17 cellular contexts compared by ENCODE assay signal in the genomic region with DNA sequence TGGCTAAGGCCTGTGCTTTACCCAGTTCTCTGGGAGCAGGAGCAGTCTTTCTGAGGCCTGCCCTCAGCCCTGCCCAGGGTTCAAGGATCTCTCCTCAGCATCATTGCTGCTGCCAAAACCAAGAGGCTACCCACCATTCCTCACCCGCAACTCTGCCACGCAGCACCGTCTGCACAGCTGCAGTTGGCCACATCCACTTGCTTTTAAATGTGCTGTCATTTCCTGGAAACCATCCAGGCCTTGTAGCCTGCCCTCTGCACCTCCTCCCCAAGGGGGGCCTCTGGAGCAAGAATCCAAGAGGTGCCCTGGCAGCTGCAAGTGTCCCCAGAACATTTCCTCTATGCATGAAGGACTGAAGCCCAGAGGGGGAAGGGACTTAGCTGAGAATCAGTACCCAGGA. TPM values are rescaled to one million over a fixed set of nuclear protein-coding genes. Genes with fewer than 3 reads are reported as not detected.
DNase-seq lines count a peak whose midpoint lies in the region; ATAC-seq, FAIRE-seq and TF ChIP-seq lines count a peak whose summit lies in the region.
"Had no signal": no experiment of that assay in that cellular context is flagged by ENCODE, and none has a peak within 500 bp of the region (broad histone marks: within the 10 kb centered on the region; RNA-seq: fewer than 3 reads in every experiment).

No MANE protein-coding gene starts in this region.

- no peak for DNase-seq in activated T-cell treated with anti-CD3 and anti-CD28 coated beads, Interleukin-2, amount 50 U/mL, for 72 hours
- DNase-seq in activated T-cell treated with anti-CD3 and anti-CD28 coated beads, Interleukin-2, amount 50 U/mL, for 24 hours: no peak
- DNase-seq in HK-2 (ENCODE audit: unreplicated experiment) (peak; percentile 21), sciatic nerve (ENCODE audit: low spot score) (peak; percentile 41), D721Med (ENCODE audit: insufficient read length, low spot score) (no peak), midbrain (lab: John Stamatoyannopoulos, UW) (no peak), MM.1S (no peak)
- DNase-seq in activated CD8-positive, alpha-beta T cell treated with anti-CD3 and anti-CD28 coated beads, Interleukin-2, amount 10 ng/mL, durations not matched to agents 7 days and 5 days: peak; percentile 53
- DNase-seq: activated CD4-positive, alpha-beta T cell treated with anti-CD3 and anti-CD28 coated beads, Interleukin-2, amount 50 U/mL, for 1 hour; AML-193; KBM-7; NCI-H1436; NCI-H510A treated with DMSO at 0.1 percent for 48 hours had no signal

- intact Hi-C loops in sciatic nerve (cut with DNase I): no loop called here

- no peak overlapping the region for H3K27ac Mint-ChIP-seq in activated T-cell treated with anti-CD3 and anti-CD28 coated beads, Interleukin-2, amount 50 U/mL, for 72 hours
- H3K27ac Mint-ChIP-seq in activated T-cell treated with anti-CD3 and anti-CD28 coated beads, Interleukin-2, amount 50 U/mL, for 24 hours: no peak overlapping the region
- peak overlapping the region; percentile 61 for H3K27ac Mint-ChIP-seq in activated CD8-positive, alpha-beta T cell treated with anti-CD3 and anti-CD28 coated beads, Interleukin-2, amount 10 ng/mL, durations not matched to agents 7 days and 5 days
- H3K27ac Mint-ChIP-seq: progenitor cell of endocrine pancreas had no signal

- no peaks in the 10 kb centered on the region for H3K36me3 ChIP-seq in MM.1S (replicated peaks; ENCODE audit: insufficient read depth, low read length)
- H3K36me3 ChIP-seq: heart left ventricle had no signal

- no peak overlapping the region for H3K4me2 ChIP-seq in MM.1S (ENCODE audit: low read depth, low read length)

- H2AFZ ChIP-seq in MM.1S (ENCODE audit: low read length): no peak overlapping the region

- peak; percentile 20 to 31 for ATAC-seq in activated T-cell treated with anti-CD3 and anti-CD28 coated beads, Interleukin-2, amount 50 U/mL, for 72 hours (replicated peaks in 1 of 2)
- peak; percentile 65 for ATAC-seq in activated CD8-positive, alpha-beta T cell treated with anti-CD3 and anti-CD28 coated beads, Interleukin-2, amount 10 ng/mL, durations not matched to agents 7 days and 5 days
- no peak for ATAC-seq in sciatic nerve
- ATAC-seq: heart left ventricle had no signal

- peaks cover 4% of the 10 kb centered on the region; the same call in 1 of the 2 replicates for H3K27me3 ChIP-seq in MM.1S (replicated peaks; ENCODE audit: insufficient read depth, low read length)

- no peaks in the 10 kb centered on the region for H3K4me1 ChIP-seq in MM.1S (ENCODE audit: low read length)

- H3K36me3 Mint-ChIP-seq in activated T-cell treated with anti-CD3 and anti-CD28 coated beads, Interleukin-2, amount 50 U/mL, for 72 hours (ENCODE audit: insufficient read depth in 2 of 2): no peaks in the 10 kb centered on the region
- no peaks in the 10 kb centered on the region for H3K36me3 Mint-ChIP-seq in activated T-cell treated with anti-CD3 and anti-CD28 coated beads, Interleukin-2, amount 50 U/mL, for 24 hours (ENCODE audit: low read depth)
- H3K36me3 Mint-ChIP-seq in activated CD8-positive, alpha-beta T cell treated with anti-CD3 and anti-CD28 coated beads, Interleukin-2, amount 10 ng/mL, durations not matched to agents 7 days and 5 days (ENCODE audit: low read depth): no peaks in the 10 kb centered on the region

- no peaks in the 10 kb centered on the region for H3K79me2 ChIP-seq in MM.1S (ENCODE audit: low read length)

- TF ChIP-seq CTCF in D721Med (IDR thresholded peaks at IDR 0.05; ENCODE audit: insufficient read depth, missing control alignments) (no peak), MM.1S (IDR thresholded peaks at IDR 0.05; ENCODE audit: low read length) (no peak)

- POLR2A ChIA-PET in activated CD8-positive, alpha-beta T cell treated with anti-CD3 and anti-CD28 coated beads, Interleukin-2, amount 10 ng/mL, durations not matched to agents 7 days and 5 days (lab: Charles Lee): no interaction called here

- H3F3A ChIP-seq in MM.1S (ENCODE audit: insufficient read depth, low read length): no peaks in the 10 kb centered on the region

- no peaks in the 10 kb centered on the region for H3K9me3 Mint-ChIP-seq in activated T-cell treated with anti-CD3 and anti-CD28 coated beads, Interleukin-2, amount 50 U/mL, for 72 hours
- H3K9me3 Mint-ChIP-seq in activated T-cell treated with anti-CD3 and anti-CD28 coated beads, Interleukin-2, amount 50 U/mL, for 24 hours: no peaks in the 10 kb centered on the region
- H3K9me3 Mint-ChIP-seq in activated CD8-positive, alpha-beta T cell treated with anti-CD3 and anti-CD28 coated beads, Interleukin-2, amount 10 ng/mL, durations not matched to agents 7 days and 5 days (ENCODE audit: insufficient read depth): no peaks in the 10 kb centered on the region

- no peak overlapping the region for H3K27ac ChIP-seq in MM.1S (ENCODE audit: low read length)
- H3K27ac ChIP-seq: heart left ventricle had no signal

- FAIRE-seq in D721Med (lab: Jason Lieb, UNC): no peak

- H3K4me3 ChIP-seq in MM.1S (ENCODE audit: low read length): no peak overlapping the region
- H3K4me3 ChIP-seq: heart left ventricle had no signal

- no peaks in the 10 kb centered on the region for H3K4me1 Mint-ChIP-seq in activated T-cell treated with anti-CD3 and anti-CD28 coated beads, Interleukin-2, amount 50 U/mL, for 72 hours (ENCODE audit: low read depth)
- H3K4me1 Mint-ChIP-seq in activated T-cell treated with anti-CD3 and anti-CD28 coated beads, Interleukin-2, amount 50 U/mL, for 24 hours (ENCODE audit: low read depth): no peaks in the 10 kb centered on the region
- H3K4me1 Mint-ChIP-seq in activated CD8-positive, alpha-beta T cell treated with anti-CD3 and anti-CD28 coated beads, Interleukin-2, amount 10 ng/mL, durations not matched to agents 7 days and 5 days (ENCODE audit: low read depth): peaks cover 35% of the 10 kb centered on the region

- no peak overlapping the region for H3K4me3 Mint-ChIP-seq in activated T-cell treated with anti-CD3 and anti-CD28 coated beads, Interleukin-2, amount 50 U/mL, for 72 hours
- no peak overlapping the region for H3K4me3 Mint-ChIP-seq in activated T-cell treated with anti-CD3 and anti-CD28 coated beads, Interleukin-2, amount 50 U/mL, for 24 hours
- no peak overlapping the region for H3K4me3 Mint-ChIP-seq in activated CD8-positive, alpha-beta T cell treated with anti-CD3 and anti-CD28 coated beads, Interleukin-2, amount 10 ng/mL, durations not matched to agents 7 days and 5 days

- no peaks in the 10 kb centered on the region for H3K27me3 Mint-ChIP-seq in activated T-cell treated with anti-CD3 and anti-CD28 coated beads, Interleukin-2, amount 50 U/mL, for 72 hours (ENCODE audit: low read depth)
- H3K27me3 Mint-ChIP-seq in activated T-cell treated with anti-CD3 and anti-CD28 coated beads, Interleukin-2, amount 50 U/mL, for 24 hours: peaks cover 18% of the 10 kb centered on the region
- peaks cover 15% of the 10 kb centered on the region for H3K27me3 Mint-ChIP-seq in activated CD8-positive, alpha-beta T cell treated with anti-CD3 and anti-CD28 coated beads, Interleukin-2, amount 10 ng/mL, durations not matched to agents 7 days and 5 days (ENCODE audit: low read depth)

- H3K9ac ChIP-seq in MM.1S (ENCODE audit: low read length): no peak overlapping the region

- no peaks in the 10 kb centered on the region for H4K20me1 ChIP-seq in MM.1S (ENCODE audit: insufficient read depth, low read length)

- H3K9me2 ChIP-seq in MM.1S (replicated peaks; ENCODE audit: insufficient read depth, low read length): no peaks in the 10 kb centered on the region

- H3K9me3 ChIP-seq in MM.1S (replicated peaks; ENCODE audit: insufficient read depth, low read length): no peaks in the 10 kb centered on the region
- H3K9me3 ChIP-seq: heart left ventricle had no signal

- CTCF ChIA-PET in activated CD8-positive, alpha-beta T cell treated with anti-CD3 and anti-CD28 coated beads, Interleukin-2, amount 10 ng/mL, durations not matched to agents 7 days and 5 days (lab: Charles Lee): interaction anchor here (1.2 to 2.1 kb wide), 2 partner anchors 40 to 42 kb away, joined by 3 to 5 read pairs; no protein-coding TSS in a partner anchor

RNA-seq across cellular contexts. Expression of a gene that starts 14.7 kb away (rescaled TPM):
- under 1 TPM; 0.44 to 0.50 TPM for total RNA-seq in activated T-cell treated with anti-CD3 and anti-CD28 coated beads, Interleukin-2, amount 50 U/mL, for 72 hours
- not detected for total RNA-seq in activated CD8-positive, alpha-beta T cell treated with anti-CD3 and anti-CD28 coated beads, Interleukin-2, amount 10 ng/mL, durations not matched to agents 7 days and 5 days
- total RNA-seq in sciatic nerve: not detected
- total RNA-seq: cardiac septum; heart left ventricle; T-helper 2 cell treated with Interferon-gamma antibody and Interleukin-4, amounts not matched to agents 100 ng/mL and 5 ng/mL, for 36 hours had no signal

RNA-seq across cellular contexts. Expression of a gene that starts 44.8 kb away (rescaled TPM):
- total RNA-seq in activated T-cell treated with anti-CD3 and anti-CD28 coated beads, Interleukin-2, amount 50 U/mL, for 72 hours: 1 to 10 TPM in 1 of 2 donors, under 1 TPM in 1; 0.65 to 1.9 TPM
- under 1 TPM; 0.65 to 0.79 TPM for total RNA-seq in activated CD8-positive, alpha-beta T cell treated with anti-CD3 and anti-CD28 coated beads, Interleukin-2, amount 10 ng/mL, durations not matched to agents 7 days and 5 days
- total RNA-seq in sciatic nerve: 14.4 TPM

Comparison
In these comparisons a context has a peak if more than half of its experiments do, and no peak if none do; other contexts are left out.
1. DNase-seq: peak in HK-2 (single experiment), activated CD8-positive, alpha-beta T cell treated with anti-CD3 and anti-CD28 coated beads, Interleukin-2, amount 10 ng/mL, durations not matched to agents 7 days and 5 days (single experiment) and sciatic nerve (single experiment); none in activated T-cell treated with anti-CD3 and anti-CD28 coated beads, Interleukin-2, amount 50 U/mL, for 72 hours (0 of 2), activated T-cell treated with anti-CD3 and anti-CD28 coated beads, Interleukin-2, amount 50 U/mL, for 24 hours (single experiment), D721Med (single experiment), midbrain (single experiment) and MM.1S (single experiment).